Comparison of ENCODE assay signal across 21 cellular contexts in genomic region chrY:6782334-6782733, GRCh38.
"Had no signal": no experiment of that assay in that cellular context is flagged by ENCODE, and none has a peak within 500 bp of the region (broad histone marks: within the 10 kb centered on the region; RNA-seq: fewer than 3 reads in every experiment).

No MANE protein-coding gene starts in this region.

- H3K27ac Mint-ChIP-seq: effector memory CD8-positive, alpha-beta T cell; nephron progenitor cell; stimulated activated naive CD8-positive, alpha-beta T cell treated with anti-CD3 and anti-CD28 coated beads, Interleukin-15, amount 100 ng/mL, for 72 hours had no signal

- ATAC-seq: effector memory CD8-positive, alpha-beta T cell; esophagus mucosa; gastrocnemius medialis; heart left ventricle; left cardiac atrium; left lung; naive thymus-derived CD8-positive, alpha-beta T cell; stimulated activated naive CD8-positive, alpha-beta T cell treated with anti-CD3 and anti-CD28 coated beads, Interleukin-15, amount 100 ng/mL, for 72 hours; upper lobe of right lung had no signal

- H3K4me1 Mint-ChIP-seq: naive thymus-derived CD8-positive, alpha-beta T cell; nephron progenitor cell; stimulated activated naive CD8-positive, alpha-beta T cell treated with anti-CD3 and anti-CD28 coated beads, Interleukin-15, amount 100 ng/mL, for 72 hours had no signal

- H3K36me3 Mint-ChIP-seq: naive thymus-derived CD8-positive, alpha-beta T cell had no signal

- DNase-seq: cortex of kidney; effector memory CD8-positive, alpha-beta T cell; foreskin fibroblast; gastrocnemius medialis; heart left ventricle; left cardiac atrium; left lung; mesenchymal stem cell; naive thymus-derived CD8-positive, alpha-beta T cell; nephron progenitor cell; nucleus accumbens; small intestine; stimulated activated CD4-positive, alpha-beta T cell treated with anti-CD3 and anti-CD28 coated beads, Interleukin-15, amount 100 ng/mL, for 24 hours; stimulated activated CD4-positive, alpha-beta T cell treated with anti-CD3 and anti-CD28 coated beads, Interleukin-2, amount 100 ng/mL, for 48 hours; stimulated activated CD8-positive, alpha-beta memory T cell treated with anti-CD3 and anti-CD28 coated beads, Interleukin-4, amount 100 ng/mL, for 48 hours; stimulated activated naive CD4-positive, alpha-beta T cell; stimulated activated naive CD8-positive, alpha-beta T cell treated with anti-CD3 and anti-CD28 coated beads, Interleukin-15, amount 100 ng/mL, for 72 hours; transverse colon; upper lobe of right lung; uterus had no signal

- H3K4me3 Mint-ChIP-seq: effector memory CD8-positive, alpha-beta T cell; naive thymus-derived CD8-positive, alpha-beta T cell; nephron progenitor cell; stimulated activated naive CD8-positive, alpha-beta T cell treated with anti-CD3 and anti-CD28 coated beads, Interleukin-15, amount 100 ng/mL, for 72 hours had no signal

- H3K9me3 Mint-ChIP-seq: nephron progenitor cell had no signal
